Comparison of ENCODE assay signal across 1 cellular context in the genomic region with DNA sequence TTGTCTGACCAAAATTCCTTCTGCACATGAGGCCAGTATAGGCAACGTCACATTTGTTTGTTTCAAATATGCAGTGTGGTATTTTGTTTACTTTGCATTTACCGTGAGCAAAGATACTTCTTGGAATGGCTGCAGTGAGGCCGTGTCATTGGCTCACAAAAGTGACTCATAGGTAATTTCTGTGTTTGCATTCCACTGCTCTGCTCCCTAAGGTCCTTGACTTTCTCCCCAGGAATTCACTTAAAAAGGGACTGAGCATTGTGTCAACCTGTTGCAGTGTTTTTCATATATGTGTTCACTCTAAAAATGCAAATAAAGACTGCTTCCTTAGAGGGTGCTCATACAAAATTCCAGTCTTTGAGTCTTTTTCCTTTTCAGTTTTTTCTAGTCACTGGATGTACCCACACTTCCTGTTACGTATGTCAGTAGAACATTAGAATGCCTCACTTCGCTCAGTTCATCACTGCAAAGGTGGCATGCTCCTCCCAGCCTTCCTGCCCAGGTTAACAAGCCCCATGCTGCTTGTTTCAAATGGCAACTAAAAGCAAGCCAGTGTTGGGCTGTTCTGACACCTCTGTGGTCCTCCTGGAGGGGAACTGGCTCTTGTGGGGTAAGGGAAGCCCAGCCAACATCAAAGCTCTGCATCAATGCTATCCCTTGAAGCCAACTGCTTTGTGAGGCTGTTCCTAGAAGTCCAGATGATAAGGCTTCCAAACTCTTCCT.
TF ChIP-seq lines count a peak whose summit lies in the region.

No MANE protein-coding gene starts in this region.

TF ChIP-seq in HepG2, 621 proteins besides CTCF, POLR2A, EP300 and RAD21 (continued from another document and continues in another):
- TF ChIP-seq, protein P1, sequence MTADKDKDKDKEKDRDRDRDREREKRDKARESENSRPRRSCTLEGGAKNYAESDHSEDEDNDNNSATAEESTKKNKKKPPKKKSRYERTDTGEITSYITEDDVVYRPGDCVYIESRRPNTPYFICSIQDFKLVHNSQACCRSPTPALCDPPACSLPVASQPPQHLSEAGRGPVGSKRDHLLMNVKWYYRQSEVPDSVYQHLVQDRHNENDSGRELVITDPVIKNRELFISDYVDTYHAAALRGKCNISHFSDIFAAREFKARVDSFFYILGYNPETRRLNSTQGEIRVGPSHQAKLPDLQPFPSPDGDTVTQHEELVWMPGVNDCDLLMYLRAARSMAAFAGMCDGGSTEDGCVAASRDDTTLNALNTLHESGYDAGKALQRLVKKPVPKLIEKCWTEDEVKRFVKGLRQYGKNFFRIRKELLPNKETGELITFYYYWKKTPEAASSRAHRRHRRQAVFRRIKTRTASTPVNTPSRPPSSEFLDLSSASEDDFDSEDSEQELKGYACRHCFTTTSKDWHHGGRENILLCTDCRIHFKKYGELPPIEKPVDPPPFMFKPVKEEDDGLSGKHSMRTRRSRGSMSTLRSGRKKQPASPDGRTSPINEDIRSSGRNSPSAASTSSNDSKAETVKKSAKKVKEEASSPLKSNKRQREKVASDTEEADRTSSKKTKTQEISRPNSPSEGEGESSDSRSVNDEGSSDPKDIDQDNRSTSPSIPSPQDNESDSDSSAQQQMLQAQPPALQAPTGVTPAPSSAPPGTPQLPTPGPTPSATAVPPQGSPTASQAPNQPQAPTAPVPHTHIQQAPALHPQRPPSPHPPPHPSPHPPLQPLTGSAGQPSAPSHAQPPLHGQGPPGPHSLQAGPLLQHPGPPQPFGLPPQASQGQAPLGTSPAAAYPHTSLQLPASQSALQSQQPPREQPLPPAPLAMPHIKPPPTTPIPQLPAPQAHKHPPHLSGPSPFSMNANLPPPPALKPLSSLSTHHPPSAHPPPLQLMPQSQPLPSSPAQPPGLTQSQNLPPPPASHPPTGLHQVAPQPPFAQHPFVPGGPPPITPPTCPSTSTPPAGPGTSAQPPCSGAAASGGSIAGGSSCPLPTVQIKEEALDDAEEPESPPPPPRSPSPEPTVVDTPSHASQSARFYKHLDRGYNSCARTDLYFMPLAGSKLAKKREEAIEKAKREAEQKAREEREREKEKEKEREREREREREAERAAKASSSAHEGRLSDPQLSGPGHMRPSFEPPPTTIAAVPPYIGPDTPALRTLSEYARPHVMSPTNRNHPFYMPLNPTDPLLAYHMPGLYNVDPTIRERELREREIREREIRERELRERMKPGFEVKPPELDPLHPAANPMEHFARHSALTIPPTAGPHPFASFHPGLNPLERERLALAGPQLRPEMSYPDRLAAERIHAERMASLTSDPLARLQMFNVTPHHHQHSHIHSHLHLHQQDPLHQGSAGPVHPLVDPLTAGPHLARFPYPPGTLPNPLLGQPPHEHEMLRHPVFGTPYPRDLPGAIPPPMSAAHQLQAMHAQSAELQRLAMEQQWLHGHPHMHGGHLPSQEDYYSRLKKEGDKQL (CRISPR knock-in tag; IDR thresholded peaks at IDR 0.05; ENCODE audit: low read depth): peak; percentile 51; the same call in 1 of the 2 replicates
- no peak for TF ChIP-seq ZNF563 (CRISPR knock-in tag; IDR thresholded peaks at IDR 0.05)
- no peak; the same call in 1 of the 2 replicates for TF ChIP-seq ZC3H4 (CRISPR knock-in tag; IDR thresholded peaks at IDR 0.05; ENCODE audit: borderline replicate concordance)
- no peak for TF ChIP-seq ZNF33B (CRISPR knock-in tag; IDR thresholded peaks at IDR 0.05)
- TF ChIP-seq ZNF569 (CRISPR knock-in tag; IDR thresholded peaks at IDR 0.05; ENCODE audit: borderline replicate concordance): no peak
- 0 out of 2 replicates have a peak, but pooled peaks have one; percentile 9 for TF ChIP-seq CBX5 (CRISPR knock-in tag; IDR thresholded peaks at IDR 0.05; ENCODE audit: borderline replicate concordance)
- TF ChIP-seq, protein P2, sequence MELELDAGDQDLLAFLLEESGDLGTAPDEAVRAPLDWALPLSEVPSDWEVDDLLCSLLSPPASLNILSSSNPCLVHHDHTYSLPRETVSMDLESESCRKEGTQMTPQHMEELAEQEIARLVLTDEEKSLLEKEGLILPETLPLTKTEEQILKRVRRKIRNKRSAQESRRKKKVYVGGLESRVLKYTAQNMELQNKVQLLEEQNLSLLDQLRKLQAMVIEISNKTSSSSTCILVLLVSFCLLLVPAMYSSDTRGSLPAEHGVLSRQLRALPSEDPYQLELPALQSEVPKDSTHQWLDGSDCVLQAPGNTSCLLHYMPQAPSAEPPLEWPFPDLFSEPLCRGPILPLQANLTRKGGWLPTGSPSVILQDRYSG (CRISPR knock-in tag; IDR thresholded peaks at IDR 0.05): no peak
- TF ChIP-seq ZFAT (CRISPR knock-in tag; conservative IDR thresholded peaks at IDR 0.05): no peak
- TF ChIP-seq KLF9 (CRISPR knock-in tag; IDR thresholded peaks at IDR 0.05; ENCODE audit: low read depth): no peak
- TF ChIP-seq SALL1 (CRISPR knock-in tag; IDR thresholded peaks at IDR 0.05): peak; percentile 78
- TF ChIP-seq, protein P3, sequence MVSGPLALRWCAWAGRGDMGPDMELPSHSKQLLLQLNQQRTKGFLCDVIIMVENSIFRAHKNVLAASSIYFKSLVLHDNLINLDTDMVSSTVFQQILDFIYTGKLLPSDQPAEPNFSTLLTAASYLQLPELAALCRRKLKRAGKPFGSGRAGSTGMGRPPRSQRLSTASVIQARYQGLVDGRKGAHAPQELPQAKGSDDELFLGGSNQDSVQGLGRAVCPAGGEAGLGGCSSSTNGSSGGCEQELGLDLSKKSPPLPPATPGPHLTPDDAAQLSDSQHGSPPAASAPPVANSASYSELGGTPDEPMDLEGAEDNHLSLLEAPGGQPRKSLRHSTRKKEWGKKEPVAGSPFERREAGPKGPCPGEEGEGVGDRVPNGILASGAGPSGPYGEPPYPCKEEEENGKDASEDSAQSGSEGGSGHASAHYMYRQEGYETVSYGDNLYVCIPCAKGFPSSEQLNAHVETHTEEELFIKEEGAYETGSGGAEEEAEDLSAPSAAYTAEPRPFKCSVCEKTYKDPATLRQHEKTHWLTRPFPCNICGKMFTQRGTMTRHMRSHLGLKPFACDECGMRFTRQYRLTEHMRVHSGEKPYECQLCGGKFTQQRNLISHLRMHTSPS (CRISPR knock-in tag; IDR thresholded peaks at IDR 0.05; ENCODE audit: low read depth): peak; percentile 67; the same call in 1 of the 2 replicates
- no peak for TF ChIP-seq DR1 (CRISPR knock-in tag; IDR thresholded peaks at IDR 0.05)
- TF ChIP-seq, protein P4, sequence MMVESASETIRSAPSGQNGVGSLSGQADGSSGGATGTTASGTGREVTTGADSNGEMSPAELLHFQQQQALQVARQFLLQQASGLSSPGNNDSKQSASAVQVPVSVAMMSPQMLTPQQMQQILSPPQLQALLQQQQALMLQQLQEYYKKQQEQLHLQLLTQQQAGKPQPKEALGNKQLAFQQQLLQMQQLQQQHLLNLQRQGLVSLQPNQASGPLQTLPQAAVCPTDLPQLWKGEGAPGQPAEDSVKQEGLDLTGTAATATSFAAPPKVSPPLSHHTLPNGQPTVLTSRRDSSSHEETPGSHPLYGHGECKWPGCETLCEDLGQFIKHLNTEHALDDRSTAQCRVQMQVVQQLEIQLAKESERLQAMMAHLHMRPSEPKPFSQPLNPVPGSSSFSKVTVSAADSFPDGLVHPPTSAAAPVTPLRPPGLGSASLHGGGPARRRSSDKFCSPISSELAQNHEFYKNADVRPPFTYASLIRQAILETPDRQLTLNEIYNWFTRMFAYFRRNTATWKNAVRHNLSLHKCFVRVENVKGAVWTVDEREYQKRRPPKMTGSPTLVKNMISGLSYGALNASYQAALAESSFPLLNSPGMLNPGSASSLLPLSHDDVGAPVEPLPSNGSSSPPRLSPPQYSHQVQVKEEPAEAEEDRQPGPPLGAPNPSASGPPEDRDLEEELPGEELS (CRISPR knock-in tag; IDR thresholded peaks at IDR 0.05): peak; percentile 98
- TF ChIP-seq ZBTB3 (CRISPR knock-in tag; IDR thresholded peaks at IDR 0.05; ENCODE audit: borderline replicate concordance, low read depth): peak; percentile 99
- no peak for TF ChIP-seq ZNF619 (CRISPR knock-in tag; IDR thresholded peaks at IDR 0.05)
- no peak for TF ChIP-seq ZMYM3 (CRISPR knock-in tag; IDR thresholded peaks at IDR 0.05)
- no peak; the same call in 1 of the 2 replicates for TF ChIP-seq ZFP90 (CRISPR knock-in tag; IDR thresholded peaks at IDR 0.05; ENCODE audit: borderline replicate concordance)
- peak; percentile 98 for TF ChIP-seq SOX5 (CRISPR knock-in tag; IDR thresholded peaks at IDR 0.05; ENCODE audit: borderline replicate concordance)
- TF ChIP-seq, protein P5, sequence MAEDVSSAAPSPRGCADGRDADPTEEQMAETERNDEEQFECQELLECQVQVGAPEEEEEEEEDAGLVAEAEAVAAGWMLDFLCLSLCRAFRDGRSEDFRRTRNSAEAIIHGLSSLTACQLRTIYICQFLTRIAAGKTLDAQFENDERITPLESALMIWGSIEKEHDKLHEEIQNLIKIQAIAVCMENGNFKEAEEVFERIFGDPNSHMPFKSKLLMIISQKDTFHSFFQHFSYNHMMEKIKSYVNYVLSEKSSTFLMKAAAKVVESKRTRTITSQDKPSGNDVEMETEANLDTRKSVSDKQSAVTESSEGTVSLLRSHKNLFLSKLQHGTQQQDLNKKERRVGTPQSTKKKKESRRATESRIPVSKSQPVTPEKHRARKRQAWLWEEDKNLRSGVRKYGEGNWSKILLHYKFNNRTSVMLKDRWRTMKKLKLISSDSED (CRISPR knock-in tag; IDR thresholded peaks at IDR 0.05): no peak
- TF ChIP-seq ZSCAN9 (CRISPR knock-in tag; IDR thresholded peaks at IDR 0.05; ENCODE audit: borderline replicate concordance): no peak
- no peak for TF ChIP-seq NBN (conservative IDR thresholded peaks at IDR 0.05)
- TF ChIP-seq ZFP36L1 (CRISPR knock-in tag; IDR thresholded peaks at IDR 0.05): peak; percentile 87; the same call in 1 of the 2 replicates
- TF ChIP-seq NCOR1 (IDR thresholded peaks at IDR 0.05; ENCODE audit: borderline replicate concordance, low read length): peak; percentile 73
- TF ChIP-seq ZMYM4 (CRISPR knock-in tag; IDR thresholded peaks at IDR 0.05): peak; percentile 50
- TF ChIP-seq JUNB (CRISPR knock-in tag; IDR thresholded peaks at IDR 0.05; ENCODE audit: borderline replicate concordance): peak; percentile 90; the same call in 1 of the 2 replicates
- 0 out of 2 replicates have a peak, but pooled peaks have one; percentile 32 for TF ChIP-seq TOPORS (CRISPR knock-in tag; IDR thresholded peaks at IDR 0.05)
- TF ChIP-seq DNMT3B (CRISPR knock-in tag; conservative IDR thresholded peaks at IDR 0.05): peak; percentile 27; the same call in 1 of the 2 replicates
- TF ChIP-seq ZNF350 (CRISPR knock-in tag; IDR thresholded peaks at IDR 0.05; ENCODE audit: borderline replicate concordance, low read depth): no peak; the same call in 1 of the 2 replicates
- TF ChIP-seq ZNF782 (CRISPR knock-in tag; IDR thresholded peaks at IDR 0.05; ENCODE audit: borderline replicate concordance): no peak
- no peak for TF ChIP-seq MZF1 (CRISPR knock-in tag; IDR thresholded peaks at IDR 0.05; ENCODE audit: borderline replicate concordance)
- peak; percentile 91 for TF ChIP-seq FOSL1 (CRISPR knock-in tag; IDR thresholded peaks at IDR 0.05; ENCODE audit: borderline replicate concordance)
- no peak for TF ChIP-seq ZNF382 (CRISPR knock-in tag; IDR thresholded peaks at IDR 0.05; ENCODE audit: borderline replicate concordance)
- peak; percentile 82 for TF ChIP-seq NFIC (IDR thresholded peaks at IDR 0.05; ENCODE audit: low read length)
- TF ChIP-seq SIX1 (CRISPR knock-in tag; IDR thresholded peaks at IDR 0.05; ENCODE audit: borderline replicate concordance): peak; percentile 46; the same call in 1 of the 2 replicates
- TF ChIP-seq TBX3 (IDR thresholded peaks at IDR 0.05; ENCODE audit: borderline replicate concordance): no peak; the same call in 1 of the 2 replicates
- TF ChIP-seq, protein P6, sequence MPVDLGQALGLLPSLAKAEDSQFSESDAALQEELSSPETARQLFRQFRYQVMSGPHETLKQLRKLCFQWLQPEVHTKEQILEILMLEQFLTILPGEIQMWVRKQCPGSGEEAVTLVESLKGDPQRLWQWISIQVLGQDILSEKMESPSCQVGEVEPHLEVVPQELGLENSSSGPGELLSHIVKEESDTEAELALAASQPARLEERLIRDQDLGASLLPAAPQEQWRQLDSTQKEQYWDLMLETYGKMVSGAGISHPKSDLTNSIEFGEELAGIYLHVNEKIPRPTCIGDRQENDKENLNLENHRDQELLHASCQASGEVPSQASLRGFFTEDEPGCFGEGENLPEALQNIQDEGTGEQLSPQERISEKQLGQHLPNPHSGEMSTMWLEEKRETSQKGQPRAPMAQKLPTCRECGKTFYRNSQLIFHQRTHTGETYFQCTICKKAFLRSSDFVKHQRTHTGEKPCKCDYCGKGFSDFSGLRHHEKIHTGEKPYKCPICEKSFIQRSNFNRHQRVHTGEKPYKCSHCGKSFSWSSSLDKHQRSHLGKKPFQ (CRISPR knock-in tag; IDR thresholded peaks at IDR 0.05; ENCODE audit: insufficient replicate concordance): peak; percentile 95
- TF ChIP-seq ZNF136 (CRISPR knock-in tag; IDR thresholded peaks at IDR 0.05; ENCODE audit: low read depth): no peak; the same call in 1 of the 2 replicates
- peak; percentile 70 for TF ChIP-seq NR2F6 (IDR thresholded peaks at IDR 0.05)
- peak; percentile 76 for TF ChIP-seq NR2F6 (CRISPR knock-in tag; IDR thresholded peaks at IDR 0.05)
- TF ChIP-seq, protein P7, sequence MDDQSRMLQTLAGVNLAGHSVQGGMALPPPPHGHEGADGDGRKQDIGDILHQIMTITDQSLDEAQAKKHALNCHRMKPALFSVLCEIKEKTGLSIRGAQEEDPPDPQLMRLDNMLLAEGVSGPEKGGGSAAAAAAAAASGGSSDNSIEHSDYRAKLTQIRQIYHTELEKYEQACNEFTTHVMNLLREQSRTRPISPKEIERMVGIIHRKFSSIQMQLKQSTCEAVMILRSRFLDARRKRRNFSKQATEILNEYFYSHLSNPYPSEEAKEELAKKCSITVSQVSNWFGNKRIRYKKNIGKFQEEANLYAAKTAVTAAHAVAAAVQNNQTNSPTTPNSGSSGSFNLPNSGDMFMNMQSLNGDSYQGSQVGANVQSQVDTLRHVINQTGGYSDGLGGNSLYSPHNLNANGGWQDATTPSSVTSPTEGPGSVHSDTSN (CRISPR knock-in tag; IDR thresholded peaks at IDR 0.05; ENCODE audit: borderline replicate concordance): no peak
- TF ChIP-seq ZFY (CRISPR knock-in tag; IDR thresholded peaks at IDR 0.05): no peak; the same call in 1 of the 2 replicates
- no peak for TF ChIP-seq HOXD1 (CRISPR knock-in tag; IDR thresholded peaks at IDR 0.05)
- peak; percentile 25 for TF ChIP-seq GATA4 (IDR thresholded peaks at IDR 0.05; ENCODE audit: borderline replicate concordance, low read depth)
- TF ChIP-seq MED1 (CRISPR knock-in tag; IDR thresholded peaks at IDR 0.05): peak; percentile 93
- no peak for TF ChIP-seq PLRG1 (conservative IDR thresholded peaks at IDR 0.05)
- TF ChIP-seq, protein P8, sequence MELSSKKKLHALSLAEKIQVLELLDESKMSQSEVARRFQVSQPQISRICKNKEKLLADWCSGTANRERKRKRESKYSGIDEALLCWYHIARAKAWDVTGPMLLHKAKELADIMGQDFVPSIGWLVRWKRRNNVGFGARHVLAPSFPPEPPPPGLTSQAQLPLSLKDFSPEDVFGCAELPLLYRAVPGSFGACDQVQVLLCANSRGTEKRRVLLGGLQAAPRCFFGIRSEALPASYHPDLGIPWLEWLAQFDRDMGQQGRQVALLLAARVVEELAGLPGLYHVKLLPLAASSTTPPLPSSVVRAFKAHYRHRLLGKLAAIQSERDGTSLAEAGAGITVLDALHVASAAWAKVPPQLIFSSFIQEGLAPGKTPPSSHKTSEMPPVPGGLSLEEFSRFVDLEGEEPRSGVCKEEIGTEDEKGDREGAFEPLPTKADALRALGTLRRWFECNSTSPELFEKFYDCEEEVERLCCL (CRISPR knock-in tag; IDR thresholded peaks at IDR 0.05; ENCODE audit: borderline replicate concordance): no peak
- TF ChIP-seq TOE1 (CRISPR knock-in tag; IDR thresholded peaks at IDR 0.05): no peak
